Comparison of ENCODE assay signal across 8 cellular contexts in the genomic region with DNA sequence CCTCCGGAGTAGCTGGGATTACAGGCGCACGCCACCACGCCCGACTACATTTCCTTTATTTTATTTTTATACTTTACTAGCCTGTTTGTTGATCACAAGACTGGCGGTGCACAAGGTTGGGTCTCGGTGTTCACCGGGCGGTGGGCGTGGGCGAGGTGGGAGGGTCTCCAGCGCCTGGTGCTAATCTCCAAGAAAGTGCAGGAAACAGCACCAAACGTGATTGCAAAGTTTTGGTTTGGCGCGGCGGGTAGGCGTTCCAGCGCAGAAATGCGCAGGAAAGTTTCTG. TPM values are rescaled to one million over a fixed set of nuclear protein-coding genes. Genes with fewer than 3 reads are reported as not detected.
A peak's percentile ranks its signal among the peaks of the same experiment; 100 is the strongest.
DNase-seq lines count a peak whose midpoint lies in the region; ATAC-seq and TF ChIP-seq lines count a peak whose summit lies in the region.

No MANE protein-coding gene starts in this region.

- no peak for ATAC-seq in activated T-cell treated with anti-CD3 and anti-CD28 coated beads, Interleukin-2, amount 50 U/mL, for 4 hours
- ATAC-seq in right lobe of liver, result no peak
- ATAC-seq in GM18505 (IDR thresholded peaks at IDR 0.05; ENCODE audit: unreplicated experiment), result no peak

- H3K9ac ChIP-seq in adipocyte (ENCODE audit: low read length), result peak overlapping the region; percentile 73

- peak overlapping the region; percentile 93 for H3K4me3 Mint-ChIP-seq in activated T-cell treated with anti-CD3 and anti-CD28 coated beads, Interleukin-2, amount 50 U/mL, for 4 hours

- TF ChIP-seq POLR2A in right lobe of liver (IDR thresholded peaks at IDR 0.05) (no peak), GM18505 (IDR thresholded peaks at IDR 0.05; ENCODE audit: borderline replicate concordance, extremely low read depth, insufficient read depth, insufficient read length) (no peak)

- peaks cover 12% of the 10 kb centered on the region for H3K4me1 Mint-ChIP-seq in activated T-cell treated with anti-CD3 and anti-CD28 coated beads, Interleukin-2, amount 50 U/mL, for 4 hours (ENCODE audit: low read depth)

- H3K9me3 ChIP-seq in adipocyte (ENCODE audit: control insufficient read depth, low read length) (peaks cover 21% of the 10 kb centered on the region), right lobe of liver (peaks cover 0 to 7% (median 6%) of the 10 kb centered on the region in 4 donors), thymus (ENCODE audit: control insufficient read depth) (peaks cover 2% of the 10 kb centered on the region)

- H3K27me3 Mint-ChIP-seq in activated T-cell treated with anti-CD3 and anti-CD28 coated beads, Interleukin-2, amount 50 U/mL, for 4 hours (ENCODE audit: low read depth), result peaks cover 4% of the 10 kb centered on the region

- no peak for TF ChIP-seq CTCF in right lobe of liver (IDR thresholded peaks at IDR 0.05)

- peak overlapping the region; percentile 99 for H3K4me3 ChIP-seq in adipocyte (ENCODE audit: low read length)
- H3K4me3 ChIP-seq in right lobe of liver, result peak overlapping the region; percentile 28 to 55 (median 46)
- peak overlapping the region; percentile 73 for H3K4me3 ChIP-seq in thymus (ENCODE audit: low read length)

- peak overlapping the region in 2 of 3 donors; percentile 60 to 65 for H3K27ac ChIP-seq in right lobe of liver
- H3K27ac ChIP-seq in thymus (ENCODE audit: low read depth), result peak overlapping the region; percentile 70

- no peak for DNase-seq in activated T-cell treated with anti-CD3 and anti-CD28 coated beads, Interleukin-2, amount 50 U/mL, for 4 hours
- DNase-seq in activated T-cell treated with anti-CD3 and anti-CD28 coated beads, Interleukin-2, amount 50 U/mL, for 1 hour, result no peak
- DNase-seq in adipocyte (ENCODE audit: low read depth) (no peak), right lobe of liver (no peak), SHP77 treated with DMSO at 0.1 percent for 48 hours (lab: John Stamatoyannopoulos, UW) (no peak), iPS-NIHi11 (ENCODE audit: low spot score) (no peak)

- H3K9me3 Mint-ChIP-seq in activated T-cell treated with anti-CD3 and anti-CD28 coated beads, Interleukin-2, amount 50 U/mL, for 4 hours, result peaks cover 32% of the 10 kb centered on the region

- H3K27me3 ChIP-seq in adipocyte (replicated peaks; ENCODE audit: control insufficient read depth, insufficient read depth, low read length) (no peaks in the 10 kb centered on the region), right lobe of liver (no peaks in the 10 kb centered on the region), thymus (ENCODE audit: control insufficient read depth, insufficient read depth) (no peaks in the 10 kb centered on the region)

- intact Hi-C loops in right lobe of liver (cut with DNase I), result no loop called here

- H3K36me3 ChIP-seq in adipocyte (ENCODE audit: control insufficient read depth, insufficient read depth, low read length, severe bottlenecking) (peaks cover 18% of the 10 kb centered on the region), right lobe of liver (no peaks in the 10 kb centered on the region), thymus (ENCODE audit: control insufficient read depth, insufficient read depth) (no peaks in the 10 kb centered on the region)

- H3K4me1 ChIP-seq in adipocyte (ENCODE audit: control insufficient read depth, insufficient read depth, low read length) (peaks cover 7% of the 10 kb centered on the region), right lobe of liver (no peaks in the 10 kb centered on the region), thymus (ENCODE audit: control insufficient read depth, insufficient read depth, low read length) (no peaks in the 10 kb centered on the region)

- 27% methylated on average over 19 of the region's 19 CpGs for WGBS in right lobe of liver (ENCODE audit: insufficient coverage, low coverage, low lambda C conversion rate, missing lambda C conversion rate)
- 20% methylated on average over 19 of the region's 19 CpGs for WGBS in thymus

- H3K36me3 Mint-ChIP-seq in activated T-cell treated with anti-CD3 and anti-CD28 coated beads, Interleukin-2, amount 50 U/mL, for 4 hours (ENCODE audit: insufficient read depth), result peaks cover 23% of the 10 kb centered on the region

RNA-seq across cellular contexts. Expression of a gene that starts 24.1 kb away (rescaled TPM):
- total RNA-seq in activated T-cell treated with anti-CD3 and anti-CD28 coated beads, Interleukin-2, amount 50 U/mL, for 4 hours, result 1 to 10 TPM; 2.5 to 4.1 (median 3.5) TPM
- total RNA-seq in right lobe of liver, result 1 to 10 TPM in 3 of 6 experiments, under 1 TPM in 3; 0.68 to 1.1 (median 0.96) TPM
- polyA plus RNA-seq in thymus, result 0.78 TPM

RNA-seq across cellular contexts. Expression of a gene that starts 41.5 kb away (rescaled TPM):
- total RNA-seq in activated T-cell treated with anti-CD3 and anti-CD28 coated beads, Interleukin-2, amount 50 U/mL, for 4 hours, result 1 to 10 TPM; 3.5 to 4.5 (median 4.4) TPM
- 1 to 10 TPM; 3.7 to 6.4 (median 5.5) TPM for total RNA-seq in right lobe of liver
- 4.8 TPM for polyA plus RNA-seq in thymus

RNA-seq across cellular contexts. Expression of a gene that starts 54.0 kb away (rescaled TPM):
- total RNA-seq in activated T-cell treated with anti-CD3 and anti-CD28 coated beads, Interleukin-2, amount 50 U/mL, for 4 hours, result 1 to 10 TPM; 1.9 to 2.6 (median 2.5) TPM
- 1 to 10 TPM in 4 of 6 experiments, under 1 TPM in 2; 0.56 to 2.4 (median 1.5) TPM for total RNA-seq in right lobe of liver
- 6.2 TPM for polyA plus RNA-seq in thymus

Comparison
In these comparisons a context has a peak if more than half of its experiments do, and no peak if none do; other contexts are left out.
1. H3K4me3 ChIP-seq: peak in every context shown above with its lines; median percentile 99 in adipocyte; 73 in thymus; 46 in right lobe of liver.